Comparison of ENCODE assay signal across 1 cellular context in the genomic region with DNA sequence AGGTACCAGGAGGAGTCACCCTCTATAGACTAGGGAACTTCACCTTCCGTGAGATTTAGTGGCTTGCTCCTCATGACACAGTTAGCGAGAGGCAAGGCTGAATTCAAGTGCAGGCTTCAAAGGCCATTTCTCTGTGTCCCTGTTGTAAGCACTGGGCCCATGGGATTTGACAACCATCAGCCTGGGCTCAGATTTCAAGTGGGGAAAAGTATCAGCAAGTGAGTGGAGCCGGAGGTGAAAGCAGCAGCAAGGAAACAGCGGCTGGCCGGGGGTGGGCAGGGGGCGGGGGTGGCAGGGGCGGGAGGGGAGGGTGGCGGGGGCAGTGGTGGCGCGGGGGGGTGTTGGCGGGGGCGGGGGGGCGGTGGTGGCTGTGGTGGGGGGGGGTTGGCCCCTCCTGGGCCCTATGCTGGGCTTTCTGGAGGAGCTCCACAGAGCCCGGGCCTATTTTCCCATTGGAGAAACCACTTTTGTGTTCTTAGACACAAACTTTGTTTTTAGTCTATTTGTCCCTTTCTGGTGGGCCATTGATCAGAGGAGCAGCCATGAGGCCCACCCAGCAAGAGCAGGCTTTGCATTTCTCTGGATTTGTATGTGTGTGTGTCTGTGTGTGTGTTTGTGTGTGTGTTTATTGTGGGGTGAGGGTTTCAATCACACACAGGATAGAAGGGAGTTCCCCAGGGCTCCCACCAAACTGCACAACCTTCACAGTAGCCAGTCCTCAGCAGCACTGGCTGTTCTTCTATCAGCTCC.
A peak's percentile ranks its signal among the peaks of the same experiment; 100 is the strongest.
TF ChIP-seq lines count a peak whose summit lies in the region.

No MANE protein-coding gene starts in this region.

TF ChIP-seq in H1, 55 proteins besides CTCF, POLR2A, EP300 and RAD21:
- TF ChIP-seq ASH2L (IDR thresholded peaks at IDR 0.05; ENCODE audit: low read length) (peak; percentile 48), TCF12 (IDR thresholded peaks at IDR 0.05; ENCODE audit: low read depth, low read length) (no peak)
